ENCODE assay signal across 8 cellular contexts in the genomic region with DNA sequence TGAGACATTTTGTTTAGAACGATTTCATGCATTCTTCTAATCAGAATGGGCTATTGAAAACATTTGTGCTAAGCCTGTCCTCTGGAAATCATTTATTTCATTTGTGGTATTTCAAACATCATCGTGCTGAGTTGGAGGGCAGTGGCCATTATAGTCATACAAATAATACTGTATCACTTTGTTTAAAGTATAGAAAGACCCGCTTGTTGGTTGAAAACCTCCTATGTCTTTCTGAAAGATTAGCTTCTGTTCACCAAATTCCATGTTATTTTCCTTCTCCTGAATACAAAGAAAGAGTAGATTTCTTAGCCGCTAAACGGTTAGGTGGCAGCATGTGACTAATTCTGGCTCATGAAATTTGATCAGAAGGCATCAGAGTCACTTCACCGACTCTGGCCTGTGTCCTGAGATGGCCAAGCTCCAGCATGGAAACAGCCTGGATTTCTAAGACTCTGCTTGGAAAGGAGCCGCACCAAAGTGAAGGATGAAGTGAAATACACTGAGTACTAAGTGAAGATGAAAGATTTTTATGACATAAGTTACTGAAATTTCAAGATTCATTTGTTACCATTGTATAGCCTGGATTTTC.
A peak's percentile ranks its signal among the peaks of the same experiment; 100 is the strongest.
DNase-seq lines count a peak whose midpoint lies in the region; ATAC-seq, FAIRE-seq and TF ChIP-seq lines count a peak whose summit lies in the region.
"Had no signal": no experiment of that assay in that cellular context is flagged by ENCODE, and none has a peak within 500 bp of the region (broad histone marks: within the 10 kb centered on the region; RNA-seq: fewer than 3 reads in every experiment).

No MANE protein-coding gene starts in this region.

- H3K9me3 ChIP-seq in tibial artery = no peaks in the 10 kb centered on the region
- H3K9me3 ChIP-seq: neutrophil had no signal

- TF ChIP-seq CTCF in cardiac fibroblast (IDR thresholded peaks at IDR 0.05; ENCODE audit: low read depth, low read length) (no peak), tibial artery (IDR thresholded peaks at IDR 0.05) (no peak)

- no peaks in the 10 kb centered on the region for H3K4me1 ChIP-seq in tibial artery

- no peak overlapping the region for H3K4me3 ChIP-seq in cardiac fibroblast (replicated peaks in 1 of 2; ENCODE audit: low read depth in 2 of 2, low read length in 2 of 2)
- no peak overlapping the region for H3K4me3 ChIP-seq in tibial artery

- H3K27me3 ChIP-seq in tibial artery = no peaks in the 10 kb centered on the region
- H3K27me3 ChIP-seq: neutrophil had no signal

- no peak for FAIRE-seq in HTR-8/SVneo (lab: Jason Lieb, UNC)

- intact Hi-C loops in tibial artery (cut with DNase I; ENCODE audit: low total_unique reads) = loop anchor here (5.0 kb wide), 1 partner anchor 247 kb away; no protein-coding TSS in a partner anchor

- no peaks in the 10 kb centered on the region for H3K36me3 ChIP-seq in tibial artery
- H3K36me3 ChIP-seq: neutrophil had no signal

- peak overlapping the region in 1 of 2 donors; percentile 3 for H3K27ac ChIP-seq in tibial artery
- H3K27ac ChIP-seq: neutrophil had no signal

- ATAC-seq in left lobe of liver (peak; percentile 68), HG03280 (IDR thresholded peaks at IDR 0.05; ENCODE audit: unreplicated experiment) (no peak)

- peak; percentile 4 for DNase-seq in HTR-8/SVneo (ENCODE audit: insufficient read length, low spot score)
- DNase-seq in cardiac fibroblast (ENCODE audit: low read depth in 2 of 2) = peak; percentile 17 to 44
- no peak for DNase-seq in left lobe of liver (ENCODE audit: low spot score)
- peak; percentile 72 to 75 for DNase-seq in tibial artery
- no peak for DNase-seq in activated CD8-positive, alpha-beta memory T cell treated with anti-CD3 and anti-CD28 coated beads for 24 hours
- DNase-seq in NCI-H82 (lab: John Stamatoyannopoulos, UW) = no peak

Comparison
In these comparisons a context has a peak if more than half of its experiments do, and no peak if none do; other contexts are left out.
1. DNase-seq: peak in HTR-8/SVneo (single experiment), cardiac fibroblast (2 of 2) and tibial artery (2 of 2); none in left lobe of liver (single experiment), activated CD8-positive, alpha-beta memory T cell treated with anti-CD3 and anti-CD28 coated beads for 24 hours (single experiment) and NCI-H82 (single experiment).